Comparison of ENCODE assay signal across 13 cellular contexts in the genomic region with DNA sequence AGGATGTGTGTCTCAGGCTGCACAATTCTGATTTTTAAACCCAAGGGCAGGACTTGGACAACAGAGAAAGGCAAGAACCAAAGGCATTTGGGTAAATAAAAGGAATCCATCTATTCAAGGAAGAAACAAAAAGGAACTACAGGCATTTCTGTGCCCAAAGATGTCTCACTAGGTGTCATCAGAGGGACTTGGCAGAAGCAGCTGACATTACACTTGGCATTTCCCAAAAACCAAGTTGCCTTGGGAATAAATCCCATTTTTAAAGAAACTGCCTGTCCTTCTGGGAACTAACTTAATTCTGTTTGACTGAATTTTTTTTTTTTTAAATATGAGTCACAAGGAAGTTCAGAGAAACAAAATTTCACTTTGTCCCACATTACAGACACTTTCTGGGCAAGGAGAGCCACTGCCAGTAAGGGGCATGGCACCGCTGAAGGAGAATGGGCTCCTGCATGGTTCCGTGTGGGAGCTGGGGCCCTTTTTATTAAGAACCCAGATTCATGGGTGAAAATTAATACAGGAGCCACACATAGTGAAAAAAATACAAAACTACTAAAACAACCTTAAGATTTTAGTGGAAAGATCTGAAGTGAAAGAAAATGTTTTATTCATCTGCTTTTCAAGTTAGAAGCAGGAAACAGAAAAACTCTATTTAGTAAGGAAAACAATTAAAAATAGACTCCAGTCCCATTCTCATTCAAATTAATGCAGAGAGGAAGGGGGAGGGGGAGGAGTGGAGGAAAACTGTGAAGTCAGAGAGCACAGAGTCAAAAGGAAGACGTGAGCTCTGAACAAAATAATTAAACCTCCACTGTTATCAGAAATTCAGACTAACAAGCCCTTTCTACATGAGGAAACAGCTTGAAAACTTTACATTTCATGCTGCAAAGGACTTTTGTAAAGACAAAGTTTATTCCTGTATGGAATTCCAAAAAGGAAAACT.
DNase-seq lines count a peak whose midpoint lies in the region; TF ChIP-seq lines count a peak whose summit lies in the region.
"Had no signal": no experiment of that assay in that cellular context is flagged by ENCODE, and none has a peak within 500 bp of the region (broad histone marks: within the 10 kb centered on the region; RNA-seq: fewer than 3 reads in every experiment).

No MANE protein-coding gene starts in this region.

- H4K91ac ChIP-seq in mesenchymal stem cell (ENCODE audit: low read length), result no peak overlapping the region

- H2BK15ac ChIP-seq in mesenchymal stem cell (ENCODE audit: low read depth, poor library complexity, severe bottlenecking), result no peak overlapping the region

- H3K27me3 ChIP-seq in HUES6 (ENCODE audit: control insufficient read depth, insufficient read depth, low read length) (no peaks in the 10 kb centered on the region), dorsolateral prefrontal cortex (peaks cover 0 to 3% (median 0%) of the 10 kb centered on the region in 45 donors), mesenchymal stem cell (ENCODE audit: control insufficient read depth in 1 of 2, insufficient read depth in 1 of 2, low read length in 2 of 2) (peaks cover under 1 to 14% of the 10 kb centered on the region in 2 experiments), spleen (replicated peaks in 1 of 7) (peaks cover 0 to 8% (median 0%) of the 10 kb centered on the region in 7 donors)

- H3K9ac ChIP-seq in HUES6 (ENCODE audit: low read length) (no peak overlapping the region), mesenchymal stem cell (ENCODE audit: low read length) (peak overlapping the region; percentile 19)

- no peak overlapping the region for H3K23ac ChIP-seq in mesenchymal stem cell (ENCODE audit: low read length in 2 of 2)

- no peak overlapping the region for H3K18ac ChIP-seq in mesenchymal stem cell (ENCODE audit: low read depth in 1 of 2, low read length in 2 of 2)

- TF ChIP-seq CTCF in dorsolateral prefrontal cortex (IDR thresholded peaks at IDR 0.05 in 54 of 56, conservative IDR thresholded peaks at IDR 0.05 in 2 of 56; ENCODE audit: low read depth in 1 of 56, partially characterized antibody in 56 of 56) (no peak), spleen (IDR thresholded peaks at IDR 0.05 in 8 of 11, conservative IDR thresholded peaks at IDR 0.05 in 3 of 11) (no peak)

- H3K79me1 ChIP-seq in mesenchymal stem cell (replicated peaks; ENCODE audit: low read length, poor library complexity, severe bottlenecking), result no peaks in the 10 kb centered on the region

- peaks cover 17% of the 10 kb centered on the region for H3K36me3 ChIP-seq in HUES6 (ENCODE audit: control insufficient read depth, insufficient read depth, low read length)
- peaks cover 0 to 1% of the 10 kb centered on the region in 2 experiments for H3K36me3 ChIP-seq in mesenchymal stem cell (ENCODE audit: control insufficient read depth in 1 of 2, insufficient read depth in 2 of 2, low read depth in 1 of 2, low read length in 2 of 2)
- peaks cover 0 to 2% (median 0%) of the 10 kb centered on the region in 6 donors for H3K36me3 ChIP-seq in spleen

- H3K4me2 ChIP-seq in mesenchymal stem cell (ENCODE audit: low read length, poor library complexity, severe bottlenecking), result no peak overlapping the region

- no peak overlapping the region for H3K14ac ChIP-seq in mesenchymal stem cell (ENCODE audit: low read length in 2 of 2)

- no peak overlapping the region for H2BK5ac ChIP-seq in mesenchymal stem cell (ENCODE audit: low read depth, low read length, poor library complexity, severe bottlenecking)

- H3K9me3 ChIP-seq in HUES6 (ENCODE audit: control insufficient read depth, insufficient read depth, low read depth, low read length) (no peaks in the 10 kb centered on the region), mesenchymal stem cell (ENCODE audit: control insufficient read depth, low read length) (no peaks in the 10 kb centered on the region), spleen (no peaks in the 10 kb centered on the region)

- H3K4me1 ChIP-seq in HUES6 (ENCODE audit: control insufficient read depth, insufficient read depth, low read length) (peaks cover 22% of the 10 kb centered on the region), mesenchymal stem cell (ENCODE audit: control insufficient read depth, insufficient read depth, low read depth, low read length) (no peaks in the 10 kb centered on the region), spleen (peaks cover 0 to 11% (median 0%) of the 10 kb centered on the region in 6 donors)

- no CpG with 5 or more reads among the region's 3 CpGs for WGBS in mesenchymal stem cell
- 56 to 70% (median 67%) methylated on average over 3 of the region's 3 CpGs for WGBS in spleen, 5 donors

- H4K8ac ChIP-seq in mesenchymal stem cell (ENCODE audit: low read length), result no peak overlapping the region

- H2BK120ac ChIP-seq in mesenchymal stem cell (ENCODE audit: low read depth, low read length), result no peak overlapping the region

- TF ChIP-seq POLR2A in spleen (IDR thresholded peaks at IDR 0.05), result no peak

- H2BK12ac ChIP-seq in mesenchymal stem cell (ENCODE audit: low read length in 2 of 2), result no peak overlapping the region

- DNase-seq in dorsolateral prefrontal cortex, result peak in 1 of 10 donors; percentile 54
- DNase-seq in mesenchymal stem cell, result no peak
- DNase-seq in spleen, result no peak
- no peak for DNase-seq in NOMO-1 (lab: John Stamatoyannopoulos, UW; ENCODE audit: unreplicated experiment in 2 of 2)
- DNase-seq in NCI-H1930 (lab: John Stamatoyannopoulos, UW), result no peak
- DNase-seq in A172 (ENCODE audit: low spot score), result no peak
- DNase-seq: activated T-cell treated with anti-CD3 and anti-CD28 coated beads, Interleukin-2, amount 50 U/mL, for 4 hours; CD4-positive, alpha-beta T cell; foreskin fibroblast; NCI-H510A; SHP77 treated with DMSO at 0.1 percent for 48 hours had no signal

- H3K4ac ChIP-seq in mesenchymal stem cell (ENCODE audit: low read depth in 1 of 2, low read length in 2 of 2), result no peak overlapping the region

- no peak overlapping the region for H2AK5ac ChIP-seq in mesenchymal stem cell (ENCODE audit: low read length, severe bottlenecking)

- no peak overlapping the region for H2AFZ ChIP-seq in mesenchymal stem cell (ENCODE audit: low read depth, low read length)

- intact Hi-C loops in dorsolateral prefrontal cortex (cut with DNase I) (no loop called here), spleen (cut with DNase I; ENCODE audit: low total_unique reads) (no loop called here)

- H3K4me3 ChIP-seq in HUES6 (ENCODE audit: low read depth, low read length) (peak overlapping the region; percentile 39), dorsolateral prefrontal cortex (no peak overlapping the region), mesenchymal stem cell (ENCODE audit: insufficient read depth in 1 of 2, low read depth in 1 of 2, low read length in 2 of 2) (no peak overlapping the region), spleen (no peak overlapping the region)

- H3K27ac ChIP-seq in HUES6 (ENCODE audit: low read depth, low read length), result peak overlapping the region; percentile 94
- peak overlapping the region; percentile 33 to 97 (median 80) for H3K27ac ChIP-seq in dorsolateral prefrontal cortex
- H3K27ac ChIP-seq in mesenchymal stem cell (ENCODE audit: low read length, poor library complexity, severe bottlenecking), result no peak overlapping the region
- H3K27ac ChIP-seq in temporal lobe (ENCODE audit: low read depth, low read length), result peak overlapping the region; percentile 79
- peak overlapping the region in 2 of 8 donors; percentile 1 to 9 for H3K27ac ChIP-seq in spleen
